Comparison of ENCODE assay signal across 10 cellular contexts in the genomic region with DNA sequence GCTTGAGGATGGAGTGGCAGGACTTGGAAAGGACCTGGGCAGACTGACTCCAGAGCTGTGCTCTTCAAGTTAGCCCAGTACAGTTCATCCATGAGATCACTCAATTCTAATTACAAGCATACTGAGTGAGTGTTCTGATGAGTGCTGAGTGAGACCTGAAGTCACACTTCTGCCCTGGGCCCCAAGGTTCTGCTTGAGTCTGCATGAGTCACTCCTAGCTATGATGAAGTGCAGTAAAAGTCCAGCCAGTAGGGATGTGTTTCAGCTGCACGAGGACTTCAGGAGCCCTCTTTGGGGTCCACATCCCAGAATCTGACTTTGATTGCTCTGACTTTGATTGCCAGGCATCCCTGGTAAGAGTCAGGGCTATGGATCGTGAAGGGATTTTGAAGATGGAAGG. TPM values are rescaled to one million over a fixed set of nuclear protein-coding genes. Genes with fewer than 3 reads are reported as not detected.
DNase-seq lines count a peak whose midpoint lies in the region; ATAC-seq, FAIRE-seq and TF ChIP-seq lines count a peak whose summit lies in the region.
"Had no signal": no experiment of that assay in that cellular context is flagged by ENCODE, and none has a peak within 500 bp of the region (broad histone marks: within the 10 kb centered on the region; RNA-seq: fewer than 3 reads in every experiment).

No MANE protein-coding gene starts in this region.

- H3K4me1 ChIP-seq in RWPE2 (ENCODE audit: insufficient read depth, poor library complexity, severe bottlenecking) = peaks cover 32% of the 10 kb centered on the region
- no peaks in the 10 kb centered on the region for H3K4me1 ChIP-seq in OCI-LY7 (ENCODE audit: insufficient read depth, low read length, poor library complexity, severe bottlenecking)

- H3K4me1 Mint-ChIP-seq in T-helper 2 cell treated with Interferon-gamma antibody and Interleukin-4, amounts not matched to agents 5 μg/mL and 100 μg/mL, for 36 hours (ENCODE audit: low read depth) = peaks cover 3% of the 10 kb centered on the region
- H3K4me1 Mint-ChIP-seq: T-cell had no signal

- TF ChIP-seq CTCF in RWPE2 (IDR thresholded peaks at IDR 0.05; ENCODE audit: poor library complexity, severe bottlenecking) = no peak
- no peak for TF ChIP-seq CTCF in fibroblast of pulmonary artery (IDR thresholded peaks at IDR 0.05; ENCODE audit: low read length, missing control alignments)
- no peak for TF ChIP-seq CTCF in OCI-LY7 (conservative IDR thresholded peaks at IDR 0.05; ENCODE audit: low read length)

- peak; percentile 64 for DNase-seq in T-helper 2 cell treated with Interferon-gamma antibody and Interleukin-4, amounts not matched to agents 5 μg/mL and 100 μg/mL, for 36 hours (ENCODE audit: low spot score)
- no peak for DNase-seq in T-helper 2 cell
- no peak for DNase-seq in RWPE2 (ENCODE audit: low spot score)
- peak; percentile 46 for DNase-seq in fibroblast of pulmonary artery (ENCODE audit: low read depth)
- DNase-seq in stimulated activated CD4-positive, alpha-beta T cell treated with anti-CD3 and anti-CD28 coated beads, Interleukin-4, amount 100 ng/mL, for 1 hour = peak; percentile 15
- no peak for DNase-seq in OCI-LY7 (ENCODE audit: low spot score)
- DNase-seq in iPS-NIHi11 (ENCODE audit: low spot score) = no peak
- no peak for DNase-seq in GM12891 (ENCODE audit: insufficient read length, low spot score)
- DNase-seq: NCI-H1417 treated with DMSO at 0.1 percent for 48 hours, T-cell had no signal

- H3K36me3 ChIP-seq in RWPE2 (ENCODE audit: low read depth) (no peaks in the 10 kb centered on the region), OCI-LY7 (ENCODE audit: insufficient read depth, low read length) (no peaks in the 10 kb centered on the region)

- no peaks in the 10 kb centered on the region for H3K27me3 Mint-ChIP-seq in T-helper 2 cell treated with Interferon-gamma antibody and Interleukin-4, amounts not matched to agents 5 μg/mL and 100 μg/mL, for 36 hours (ENCODE audit: low read depth)

- H2AFZ ChIP-seq in OCI-LY7 (ENCODE audit: low read length) = no peak overlapping the region

- peak; percentile 47 for ATAC-seq in RWPE2 (ENCODE audit: low read depth)
- ATAC-seq: T-cell had no signal

- no peaks in the 10 kb centered on the region for H3K9me3 Mint-ChIP-seq in T-helper 2 cell treated with Interferon-gamma antibody and Interleukin-4, amounts not matched to agents 5 μg/mL and 100 μg/mL, for 36 hours
- H3K9me3 Mint-ChIP-seq: T-cell had no signal

- no peak for FAIRE-seq in GM12891 (lab: Jason Lieb, UNC)

- no TSS peak for BruUV-seq in OCI-LY7 (replicated peaks; lab: Mats Ljungman, UMichigan)

- H4K20me1 ChIP-seq in OCI-LY7 (ENCODE audit: insufficient read depth, low read length) = no peaks in the 10 kb centered on the region

- intact Hi-C loops in OCI-LY7 (cut with micrococcal nuclease; ENCODE audit: unreplicated experiment) = no loop called here

- no peak for TF ChIP-seq POLR2A in GM12891 (IDR thresholded peaks at IDR 0.05; ENCODE audit: low read depth, low read length)

- no peaks in the 10 kb centered on the region for H3K36me3 Mint-ChIP-seq in T-helper 2 cell treated with Interferon-gamma antibody and Interleukin-4, amounts not matched to agents 5 μg/mL and 100 μg/mL, for 36 hours (ENCODE audit: low read depth)
- H3K36me3 Mint-ChIP-seq: T-cell had no signal

- H3K4me3 ChIP-seq in RWPE2 (ENCODE audit: severe bottlenecking) (no peak overlapping the region), fibroblast of pulmonary artery (replicated peaks; ENCODE audit: low read depth, low read length) (no peak overlapping the region), OCI-LY7 (ENCODE audit: low read depth, low read length, poor library complexity, severe bottlenecking) (no peak overlapping the region)

- H3K27ac ChIP-seq in RWPE2 (ENCODE audit: poor library complexity, severe bottlenecking) = no peak overlapping the region
- no peak overlapping the region for H3K27ac ChIP-seq in OCI-LY7 (ENCODE audit: low read depth, low read length, poor library complexity, severe bottlenecking)

- H3K27me3 ChIP-seq in RWPE2 (ENCODE audit: insufficient read depth, poor library complexity, severe bottlenecking) = no peaks in the 10 kb centered on the region

- H3K9me3 ChIP-seq in RWPE2 (ENCODE audit: severe bottlenecking) (no peaks in the 10 kb centered on the region), OCI-LY7 (ENCODE audit: low read length) (no peaks in the 10 kb centered on the region)

- POLR2A ChIA-PET in OCI-LY7 (lab: Charles Lee) = no interaction called here

- H3K79me2 ChIP-seq in OCI-LY7 (ENCODE audit: insufficient read depth, low read depth, low read length) = no peaks in the 10 kb centered on the region

- no peak overlapping the region for H3K27ac Mint-ChIP-seq in T-helper 2 cell treated with Interferon-gamma antibody and Interleukin-4, amounts not matched to agents 5 μg/mL and 100 μg/mL, for 36 hours
- H3K27ac Mint-ChIP-seq: T-cell had no signal

- CTCF ChIA-PET in OCI-LY7 (lab: Charles Lee; ENCODE audit: unreplicated experiment) = interaction anchor here (1.4 kb wide), 1 partner anchor 45 kb away, joined by 3 read pairs; no protein-coding TSS in a partner anchor

- H3K4me2 ChIP-seq in OCI-LY7 (ENCODE audit: low read length) = no peak overlapping the region

- no peak overlapping the region for H3K4me3 Mint-ChIP-seq in T-helper 2 cell treated with Interferon-gamma antibody and Interleukin-4, amounts not matched to agents 5 μg/mL and 100 μg/mL, for 36 hours
- H3K4me3 Mint-ChIP-seq: T-cell had no signal

- H3K9me2 ChIP-seq in OCI-LY7 (ENCODE audit: insufficient read depth, low read length) = no peaks in the 10 kb centered on the region

TF ChIP-seq in GM12891, 5 proteins besides CTCF, POLR2A, EP300 and RAD21:
- TF ChIP-seq SPI1 (IDR thresholded peaks at IDR 0.05; ENCODE audit: low read depth, low read length) = no peak
- no peak for TF ChIP-seq PAX5 (IDR thresholded peaks at IDR 0.05; ENCODE audit: insufficient read depth, low read length, severe bottlenecking)
- no peak for TF ChIP-seq TAF1 (IDR thresholded peaks at IDR 0.05; ENCODE audit: low read depth, low read length)
- no peak for TF ChIP-seq POU2F2 (IDR thresholded peaks at IDR 0.05; ENCODE audit: low read depth, low read length)
- no peak for TF ChIP-seq POLR2AphosphoS5 (IDR thresholded peaks at IDR 0.05; ENCODE audit: low read depth, low read length)

RNA-seq across cellular contexts. Expression of a gene that starts 35.8 kb away (rescaled TPM):
- total RNA-seq in OCI-LY7 (2014; rRNA removed; shearing (Covaris generic)) = not detected in 2 replicates
- total RNA-seq in OCI-LY7 (2022) = not detected in 2 replicates
- polyA plus RNA-seq in GM12891 (2012; ENCODE audit: low read depth, missing spikeins) = 0.33 TPM

Comparison
In these comparisons a context has a peak if more than half of its experiments do, and no peak if none do; other contexts are left out.
1. DNase-seq: peak in T-helper 2 cell treated with Interferon-gamma antibody and Interleukin-4, amounts not matched to agents 5 μg/mL and 100 μg/mL, for 36 hours (single experiment), fibroblast of pulmonary artery (single experiment) and stimulated activated CD4-positive, alpha-beta T cell treated with anti-CD3 and anti-CD28 coated beads, Interleukin-4, amount 100 ng/mL, for 1 hour (single experiment); none in T-helper 2 cell (0 of 5), RWPE2 (single experiment), OCI-LY7 (single experiment), iPS-NIHi11 (single experiment) and GM12891 (single experiment).